32 cellular contexts compared by ENCODE assay signal in the genomic region with DNA sequence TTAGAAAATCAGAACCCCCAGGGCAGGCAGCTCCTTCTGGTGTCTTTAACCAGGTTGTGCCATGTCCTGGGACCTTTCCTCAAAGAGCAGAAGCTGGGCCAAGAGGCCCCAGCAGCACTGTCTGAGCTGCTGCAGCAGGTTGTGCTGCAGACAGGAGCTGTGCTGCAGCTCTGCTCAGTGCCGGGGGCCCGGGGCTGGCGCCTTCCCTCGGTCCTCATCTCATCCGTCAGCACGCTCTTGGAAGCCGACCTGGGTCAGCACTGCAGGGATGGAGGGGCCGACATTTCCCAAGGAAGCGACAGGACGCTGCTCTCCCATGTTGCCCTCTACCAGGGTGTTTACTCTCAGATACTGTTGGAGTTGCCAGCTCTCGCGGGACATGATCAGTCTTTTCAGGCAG.
"Had no signal": no experiment of that assay in that cellular context is flagged by ENCODE, and none has a peak within 500 bp of the region (broad histone marks: within the 10 kb centered on the region; RNA-seq: fewer than 3 reads in every experiment).

No MANE protein-coding gene starts in this region.

- H3K27ac ChIP-seq: adrenal gland, ascending aorta, body of pancreas, brain microvascular endothelial cell, breast epithelium had no signal

- H3K9me3 ChIP-seq: adrenal gland, ascending aorta, body of pancreas, breast epithelium had no signal

- H3K4me3 ChIP-seq: adrenal gland, ascending aorta, body of pancreas, breast epithelium had no signal

- H3K27me3 ChIP-seq: adrenal gland, ascending aorta, body of pancreas, brain microvascular endothelial cell, breast epithelium had no signal

- FAIRE-seq: astrocyte had no signal

- DNase-seq: activated effector memory CD4-positive, alpha-beta T cell treated with anti-CD3 and anti-CD28 coated beads, Interleukin-2, amount 50 U/mL, for 16 hours; activated effector memory CD4-positive, alpha-beta T cell treated with Interleukin-2 at 50 U/mL for 16 hours; activated gamma-delta T cell; activated gamma-delta T cell treated with Interleukin-2 at 50 U/mL for 16 hours; activated naive CD4-positive, alpha-beta T cell; activated naive CD4-positive, alpha-beta T cell treated with anti-CD3 and anti-CD28 coated beads for 36 hours; activated naive CD4-positive, alpha-beta T cell treated with anti-CD3 and anti-CD28 coated beads, Interleukin-2, amount 10 ng/mL, durations not matched to agents 7 days and 5 days; activated naive CD4-positive, alpha-beta T cell treated with anti-CD3 and anti-CD28 coated beads, Interleukin-2, amount 50 U/mL, for 16 hours; activated naive CD4-positive, alpha-beta T cell treated with Interleukin-2 at 50 U/mL for 16 hours; activated naive CD8-positive, alpha-beta T cell treated with anti-CD3 and anti-CD28 coated beads for 36 hours; activated naive CD8-positive, alpha-beta T cell treated with anti-CD3 and anti-CD28 coated beads, Interleukin-2, amount 10 ng/mL, durations not matched to agents 7 days and 5 days; activated naive CD8-positive, alpha-beta T cell treated with anti-CD3 and anti-CD28 coated beads, Interleukin-2, amount 50 U/mL, for 24 hours; activated T-cell treated with anti-CD3 and anti-CD28 coated beads, Interleukin-2, amount 50 U/mL, for 1 hour; activated T-cell treated with anti-CD3 and anti-CD28 coated beads, Interleukin-2, amount 50 U/mL, for 24 hours; activated T-cell treated with anti-CD3 and anti-CD28 coated beads, Interleukin-2, amount 50 U/mL, for 4 hours; activated T-cell treated with anti-CD3 and anti-CD28 coated beads, Interleukin-2, amount 50 U/mL, for 48 hours; activated T-cell treated with anti-CD3 and anti-CD28 coated beads, Interleukin-2, amount 50 U/mL, for 72 hours; adrenal gland; amniotic stem cell; amygdala; anterior cingulate cortex; aorta; body of pancreas; brain microvascular endothelial cell; caudate nucleus; central memory CD4-positive, alpha-beta T cell; cerebellar nuclear complex had no signal

- H3K36me3 ChIP-seq: breast epithelium had no signal

- H3K4me1 ChIP-seq: adrenal gland, ascending aorta, body of pancreas, breast epithelium had no signal

- ATAC-seq: activated naive CD4-positive, alpha-beta T cell treated with anti-CD3 and anti-CD28 coated beads, Interleukin-2, amount 50 U/mL, for 72 hours; activated naive CD8-positive, alpha-beta T cell treated with anti-CD3 and anti-CD28 coated beads, Interleukin-2, amount 50 U/mL, for 24 hours; activated T-cell treated with anti-CD3 and anti-CD28 coated beads, Interleukin-2, amount 50 U/mL, for 4 hours; activated T-cell treated with anti-CD3 and anti-CD28 coated beads, Interleukin-2, amount 50 U/mL, for 72 hours; activated T-helper 17 cell treated with anti-CD3 and anti-CD28 coated beads, Interleukin-2, amount 50 U/mL, for 72 hours; body of pancreas had no signal
